8 cellular contexts compared by ENCODE assay signal in genomic region chr15:77994893-77995536, GRCh38.
DNase-seq lines count a peak whose midpoint lies in the region; ATAC-seq and TF ChIP-seq lines count a peak whose summit lies in the region.
"Not testable (repeated sequence)": the region's sequence is repeated elsewhere in the genome, so short reads cannot be mapped to it uniquely, and the experiment has no call there.

No MANE protein-coding gene starts in this region.

- H2AK5ac ChIP-seq in H9 (ENCODE audit: insufficient read length, low read length) = not testable (repeated sequence)

- peaks cover 30% of the 10 kb centered on the region for H3K4me1 Mint-ChIP-seq in Calu3 (ENCODE audit: low read depth, unreplicated experiment)
- peaks cover 8 to 16% of the 10 kb centered on the region in 2 experiments for H3K4me1 Mint-ChIP-seq in H9
- not testable (repeated sequence) for H3K4me1 Mint-ChIP-seq in WTC11

- H3K27ac ChIP-seq in H9 (ENCODE audit: insufficient read length, low read depth, low read length) = not testable (repeated sequence)
- H3K27ac ChIP-seq in dorsolateral prefrontal cortex (peak overlapping the region in 35 of 59 donors; percentile 0 to 92 (median 69)), heart left ventricle (peak overlapping the region in 9 of 12 donors; percentile 57 to 86 (median 75)), thoracic aorta (peak overlapping the region; percentile 73 to 98)

- not testable (repeated sequence) for H3K56ac ChIP-seq in H9 (ENCODE audit: insufficient read length, low read depth, low read length)

- H3K23ac ChIP-seq in H9 (ENCODE audit: insufficient read length, low read depth, low read length) = not testable (repeated sequence)

- H3K18ac ChIP-seq in H9 (ENCODE audit: insufficient read length, low read depth, low read length) = not testable (repeated sequence)

- DNase-seq in Calu3; H9; thoracic aorta (ENCODE audit: low spot score): not testable (repeated sequence)
- peak; percentile 17 for DNase-seq in NCI-H446 treated with DMSO at 0.1 percent for 48 hours (lab: John Stamatoyannopoulos, UW)
- peak; percentile 60 for DNase-seq in WTC11 (ENCODE audit: low spot score)
- peak in 5 of 10 donors; percentile 41 to 85 (median 65) for DNase-seq in dorsolateral prefrontal cortex
- DNase-seq in heart left ventricle = peak in 2 of 5 donors; percentile 85 to 90
- peak; percentile 39 for DNase-seq in occipital lobe (lab: John Stamatoyannopoulos, UW)

- not testable (repeated sequence) for H2AFZ ChIP-seq in H9 (ENCODE audit: low read length)

- H3K14ac ChIP-seq in H9 (ENCODE audit: insufficient read depth, low read length) = not testable (repeated sequence)

- not testable (repeated sequence) for H3K27me3 ChIP-seq in H9 (ENCODE audit: insufficient read depth, low read length); dorsolateral prefrontal cortex; heart left ventricle; thoracic aorta (replicated peaks; ENCODE audit: insufficient read depth)

- H2BK15ac ChIP-seq in H9 (ENCODE audit: low read depth, low read length) = not testable (repeated sequence)

- H3K36me3 ChIP-seq in heart left ventricle (peaks cover 0 to 37% (median 17%) of the 10 kb centered on the region in 9 donors), thoracic aorta (peaks cover 18% of the 10 kb centered on the region)

- H4K20me1 ChIP-seq in H9 (ENCODE audit: control insufficient read depth, insufficient read depth, insufficient read length) = not testable (repeated sequence)

- not testable (repeated sequence) for H3K79me2 ChIP-seq in H9 (ENCODE audit: insufficient read depth, low read length)

- H3K9ac ChIP-seq in H9 (ENCODE audit: extremely low read depth, insufficient read length, low read length) = not testable (repeated sequence)

- not testable (repeated sequence) for H2BK12ac ChIP-seq in H9 (ENCODE audit: insufficient read length, low read depth, low read length)

- H3K79me1 ChIP-seq in H9 (ENCODE audit: insufficient read depth, low read depth, low read length, poor library complexity, severe bottlenecking) = not testable (repeated sequence)

- not testable (repeated sequence) for H3K4me3 Mint-ChIP-seq in Calu3 (ENCODE audit: low read depth, unreplicated experiment); H9; WTC11

- H3K27ac Mint-ChIP-seq in Calu3 (ENCODE audit: unreplicated experiment) = peak overlapping the region; percentile 55
- not testable (repeated sequence) for H3K27ac Mint-ChIP-seq in H9, WTC11

- not testable (repeated sequence) for TF ChIP-seq POLR2A in heart left ventricle (IDR thresholded peaks at IDR 0.05)

- H3K36me3 Mint-ChIP-seq in Calu3 (ENCODE audit: insufficient read depth, unreplicated experiment) (peaks cover 45% of the 10 kb centered on the region), H9 (ENCODE audit: insufficient read depth in 1 of 3, low read depth in 3 of 3) (peaks cover 0 to 11% (median 7%) of the 10 kb centered on the region in 3 experiments; a peak in 4 of 7 replicates)
- H3K36me3 Mint-ChIP-seq in WTC11 = not testable (repeated sequence)

- CTCF ChIA-PET in Calu3 (lab: Charles Lee) (interaction anchor here (0.5 to 1.7 kb wide), 4 partner anchors 17 to 201 kb away, joined by 3 to 11 read pairs (median 4); no protein-coding TSS in a partner anchor), WTC11 (lab: Charles Lee) (interaction anchor here (0.7 to 3.1 kb wide), 7 partner anchors 9 to 113 kb away, joined by 3 to 11 read pairs (median 8); no protein-coding TSS in a partner anchor)

- not testable (repeated sequence) for H3K4me1 ChIP-seq in H9 (ENCODE audit: insufficient read depth, low read length)
- H3K4me1 ChIP-seq in heart left ventricle = peaks cover 6 to 64% (median 51%) of the 10 kb centered on the region in 12 donors
- H3K4me1 ChIP-seq in thoracic aorta (ENCODE audit: control insufficient read depth in 1 of 2, low read depth in 2 of 2) = peaks cover 33 to 60% of the 10 kb centered on the region in 2 donors

- not testable (repeated sequence) for H4K91ac ChIP-seq in H9 (ENCODE audit: insufficient read length, low read depth, low read length)

- not testable (repeated sequence) for H3T11ph ChIP-seq in H9 (ENCODE audit: low read length)

- H3K4me3 ChIP-seq in dorsolateral prefrontal cortex, heart left ventricle: not testable (repeated sequence)
- H3K4me3 ChIP-seq in thoracic aorta = peak overlapping the region; percentile 31

- BruUV-seq in Calu3 (replicated peaks; lab: Mats Ljungman, UMichigan) = not testable (repeated sequence)

- POLR2A ChIA-PET in WTC11 (lab: Charles Lee) = not testable (repeated sequence)

- H2BK20ac ChIP-seq in H9 (ENCODE audit: low read depth, low read length, poor library complexity, severe bottlenecking) = not testable (repeated sequence)

- H4K8ac ChIP-seq in H9 (replicated peaks; ENCODE audit: insufficient read length, low read depth, low read length) = not testable (repeated sequence)

- not testable (repeated sequence) for H3K4me2 ChIP-seq in H9 (ENCODE audit: insufficient read depth, insufficient read length, low read length)

- H3K23me2 ChIP-seq in H9 (ENCODE audit: insufficient read length, low read depth, low read length, poor library complexity, severe bottlenecking) = not testable (repeated sequence)

- H4K5ac ChIP-seq in H9 (ENCODE audit: insufficient read length, low read depth, low read length) = not testable (repeated sequence)

- TF ChIP-seq CTCF in Calu3 (IDR thresholded peaks at IDR 0.05; ENCODE audit: unreplicated experiment); thoracic aorta (IDR thresholded peaks at IDR 0.05): not testable (repeated sequence)
- TF ChIP-seq CTCF in H9 (conservative IDR thresholded peaks at IDR 0.05) (peak; percentile 62), WTC11 (IDR thresholded peaks at IDR 0.05) (0 out of 2 replicates have a peak, but pooled peaks have one; percentile 14), dorsolateral prefrontal cortex (IDR thresholded peaks at IDR 0.05 in 54 of 56, conservative IDR thresholded peaks at IDR 0.05 in 2 of 56; ENCODE audit: low read depth in 1 of 56, partially characterized antibody in 56 of 56) (peak in 7 of 56 donors; percentile 5 to 28 (median 15)), heart left ventricle (IDR thresholded peaks at IDR 0.05) (peak in 8 of 12 donors; percentile 11 to 45 (median 29))

- intact Hi-C loops in Calu3 (cut with micrococcal nuclease; ENCODE audit: unreplicated experiment); dorsolateral prefrontal cortex (cut with DNase I): not testable (repeated sequence)
- intact Hi-C loops in heart left ventricle (cut with DNase I) = loop anchor here in 1 of 10 donors (5.0 kb wide), 1 partner anchor 82 kb away; the partner anchor contains the start of gene TBC1D2B

- peak; percentile 73 for ATAC-seq in WTC11
- ATAC-seq in heart left ventricle = peak; percentile 26 to 67 (median 51)
- peak; percentile 54 for ATAC-seq in thoracic aorta (ENCODE audit: insufficient number of reproducible peaks, low FRiP score, low read depth)

- not testable (repeated sequence) for H3K9me3 Mint-ChIP-seq in Calu3 (ENCODE audit: low read depth, unreplicated experiment); H9; WTC11

- H3K27me3 Mint-ChIP-seq in Calu3 (ENCODE audit: unreplicated experiment); H9 (ENCODE audit: low read depth); WTC11 (ENCODE audit: low read depth): not testable (repeated sequence)

- not testable (repeated sequence) for H2BK120ac ChIP-seq in H9 (ENCODE audit: low read depth, low read length, poor library complexity, severe bottlenecking)

- H2BK5ac ChIP-seq in H9 (ENCODE audit: insufficient read length, low read length) = not testable (repeated sequence)

- not testable (repeated sequence) for H3K4ac ChIP-seq in H9 (ENCODE audit: low read depth, low read length)

- WGBS in H9 (ENCODE audit: extremely low coverage, insufficient read length, low lambda C conversion rate) = no CpG with 5 or more reads among the region's 15 CpGs
- 34 to 49% (median 41%) methylated on average over 9 to 15 of the region's 15 CpGs for WGBS in heart left ventricle, 4 donors

- not testable (repeated sequence) for H3K9me3 ChIP-seq in H9 (ENCODE audit: control insufficient read depth, low read depth, low read length); heart left ventricle; thoracic aorta
